14 cellular contexts compared by ENCODE assay signal in genomic region chr1:25035523-25036116, GRCh38.
"Had no signal": no experiment of that assay in that cellular context is flagged by ENCODE, and none has a peak within 500 bp of the region (broad histone marks: within the 10 kb centered on the region; RNA-seq: fewer than 3 reads in every experiment).

No MANE protein-coding gene starts in this region.

- H3K4me1 ChIP-seq: ascending aorta, right atrium auricular region had no signal

- H3K9me3 ChIP-seq: ascending aorta, right atrium auricular region had no signal

- H3K36me3 ChIP-seq: ascending aorta, right atrium auricular region had no signal

- H3K4me3 ChIP-seq: ascending aorta, coronary artery, hepatocyte, right atrium auricular region had no signal

- H3K4me2 ChIP-seq: hepatocyte had no signal

- ATAC-seq: activated T-helper 17 cell treated with anti-CD3 and anti-CD28 coated beads, Interleukin-2, amount 50 U/mL, for 72 hours; foreskin keratinocyte; naive thymus-derived CD8-positive, alpha-beta T cell had no signal

- H3K27ac ChIP-seq: ascending aorta, coronary artery, foreskin keratinocyte, hepatocyte, right atrium auricular region had no signal

- DNase-seq: activated CD4-positive, alpha-beta memory T cell treated with anti-CD3 and anti-CD28 coated beads for 36 hours; activated naive CD4-positive, alpha-beta T cell; activated T-cell treated with anti-CD3 and anti-CD28 coated beads for 4 hours; foreskin keratinocyte; mesendoderm; occipital lobe; stimulated activated CD4-positive, alpha-beta T cell treated with anti-CD3 and anti-CD28 coated beads, Interleukin-2, amount 100 ng/mL, for 24 hours; trophoblast cell had no signal

- H3K27me3 ChIP-seq: ascending aorta, hepatocyte, right atrium auricular region had no signal

- H2AFZ ChIP-seq: hepatocyte had no signal

- H3K79me2 ChIP-seq: hepatocyte had no signal
